30 cellular contexts compared by ENCODE assay signal in the genomic region with DNA sequence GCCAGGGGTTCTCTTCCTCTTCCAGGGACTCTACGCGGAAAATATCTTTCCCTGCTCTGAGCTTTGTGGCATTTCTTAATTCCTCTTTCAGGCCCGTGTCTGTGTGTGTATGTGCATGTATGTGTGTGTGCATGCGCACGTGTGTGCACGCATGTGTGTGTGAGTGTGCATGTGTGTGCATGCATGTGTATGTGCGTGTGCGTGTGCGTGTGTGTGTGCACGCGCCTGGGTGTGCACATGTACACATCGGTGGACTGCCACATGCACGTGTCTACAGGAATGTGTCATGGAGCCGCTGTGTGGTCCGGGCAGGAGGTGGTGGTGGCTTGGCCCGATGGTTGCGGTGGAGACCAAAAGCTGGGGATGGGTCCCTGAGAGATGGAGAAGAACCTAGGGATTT.
"Had no signal": no experiment of that assay in that cellular context is flagged by ENCODE, and none has a peak within 500 bp of the region (broad histone marks: within the 10 kb centered on the region; RNA-seq: fewer than 3 reads in every experiment).

No MANE protein-coding gene starts in this region.

- H3K9me3 ChIP-seq: MG63, SJCRH30, SK-N-SH had no signal

- DNase-seq: activated CD4-positive, alpha-beta T cell treated with anti-CD3 and anti-CD28 coated beads for 48 hours; activated CD4-positive, alpha-beta T cell treated with anti-CD3 and anti-CD28 coated beads, Interleukin-2, amount 50 U/mL, for 48 hours; activated CD8-positive, alpha-beta memory T cell treated with anti-CD3 and anti-CD28 coated beads, Interleukin-2, amount 10 ng/mL, durations not matched to agents 7 days and 5 days; activated effector memory CD4-positive, alpha-beta T cell treated with Interleukin-2 at 50 U/mL for 16 hours; activated naive CD4-positive, alpha-beta T cell; activated T-cell treated with anti-CD3 and anti-CD28 coated beads, Interleukin-2, amount 50 U/mL, for 24 hours; aorta; central memory CD4-positive, alpha-beta T cell; MG63; MV-4-11; NCI-H1092 treated with DMSO at 0.1 percent for 48 hours; NCI-H1417 treated with DMSO at 0.1 percent for 48 hours; NCI-H1694; NCI-H2029; NCI-H345; NCI-H510A; NCI-H526 treated with DMSO at 0.1 percent for 48 hours; NCI-H82; OCI-M1; Right ventricle myocardium superior; RPMI8226; SJCRH30; SK-N-SH; T-helper 1 cell; WERI-Rb-1 had no signal

- H3K4me2 ChIP-seq: SK-N-SH had no signal

- FAIRE-seq: bronchial epithelial cell had no signal

- H3K36me3 Mint-ChIP-seq: activated CD8-positive, alpha-beta memory T cell treated with anti-CD3 and anti-CD28 coated beads, Interleukin-2, amount 10 ng/mL, durations not matched to agents 7 days and 5 days; activated naive CD4-positive, alpha-beta T cell treated with anti-CD3 and anti-CD28 coated beads, Interleukin-2, amount 50 U/mL, for 24 hours had no signal

- H3K4me3 ChIP-seq: MG63, SJCRH30 had no signal

- H3K36me3 ChIP-seq: MG63, SJCRH30, WERI-Rb-1 had no signal

- H3K27ac Mint-ChIP-seq: activated CD8-positive, alpha-beta memory T cell treated with anti-CD3 and anti-CD28 coated beads, Interleukin-2, amount 10 ng/mL, durations not matched to agents 7 days and 5 days; activated naive CD4-positive, alpha-beta T cell treated with anti-CD3 and anti-CD28 coated beads, Interleukin-2, amount 50 U/mL, for 24 hours; activated T-cell treated with anti-CD3 and anti-CD28 coated beads, Interleukin-2, amount 50 U/mL, for 24 hours; activated T-helper 1 cell treated with anti-CD3 and anti-CD28 coated beads, Interleukin-12 subunit alpha, Interleukin-12 subunit beta, Interleukin-2, Interleukin-4 antibody, amounts not matched to agents 30 ng/mL and 10 ng/mL and 1 ng/mL, durations not matched to agents 14 hours and 24 hours and 36 hours had no signal

- H3K4me3 Mint-ChIP-seq: activated CD8-positive, alpha-beta memory T cell treated with anti-CD3 and anti-CD28 coated beads, Interleukin-2, amount 10 ng/mL, durations not matched to agents 7 days and 5 days; activated naive CD4-positive, alpha-beta T cell treated with anti-CD3 and anti-CD28 coated beads, Interleukin-2, amount 50 U/mL, for 24 hours; activated T-cell treated with anti-CD3 and anti-CD28 coated beads, Interleukin-2, amount 50 U/mL, for 24 hours; activated T-helper 1 cell treated with anti-CD3 and anti-CD28 coated beads, Interleukin-12 subunit alpha, Interleukin-12 subunit beta, Interleukin-2, Interleukin-4 antibody, amounts not matched to agents 30 ng/mL and 10 ng/mL and 1 ng/mL, durations not matched to agents 14 hours and 24 hours and 36 hours had no signal

- H3K27ac ChIP-seq: SJCRH30, WERI-Rb-1 had no signal

- H3K9me3 Mint-ChIP-seq: activated naive CD4-positive, alpha-beta T cell treated with anti-CD3 and anti-CD28 coated beads, Interleukin-2, amount 50 U/mL, for 24 hours; activated T-helper 1 cell treated with anti-CD3 and anti-CD28 coated beads, Interleukin-12 subunit alpha, Interleukin-12 subunit beta, Interleukin-2, Interleukin-4 antibody, amounts not matched to agents 30 ng/mL and 10 ng/mL and 1 ng/mL, durations not matched to agents 14 hours and 24 hours and 36 hours had no signal

- H3K9ac ChIP-seq: SK-N-SH had no signal

- ATAC-seq: activated CD4-positive, CD25-positive, alpha-beta regulatory T cell treated with anti-CD3 and anti-CD28 coated beads, Interleukin-2, amount 50 U/mL, for 24 hours; activated CD8-positive, alpha-beta memory T cell treated with anti-CD3 and anti-CD28 coated beads, Interleukin-2, amount 10 ng/mL, durations not matched to agents 7 days and 5 days; Panc1 had no signal

- H3K4me1 Mint-ChIP-seq: activated CD8-positive, alpha-beta memory T cell treated with anti-CD3 and anti-CD28 coated beads, Interleukin-2, amount 10 ng/mL, durations not matched to agents 7 days and 5 days; activated naive CD4-positive, alpha-beta T cell treated with anti-CD3 and anti-CD28 coated beads, Interleukin-2, amount 50 U/mL, for 24 hours had no signal

- H3K4me1 ChIP-seq: SJCRH30 had no signal

- H3K27me3 ChIP-seq: MG63, SJCRH30 had no signal
